ENCODE assay signal across 27 cellular contexts in genomic region chrX:129693343-129693742, GRCh38. TPM values are rescaled to one million over a fixed set of nuclear protein-coding genes. Genes with fewer than 3 reads are reported as not detected.
"Had no signal": no experiment of that assay in that cellular context is flagged by ENCODE, and none has a peak within 500 bp of the region (broad histone marks: within the 10 kb centered on the region; RNA-seq: fewer than 3 reads in every experiment).

No MANE protein-coding gene starts in this region.

- H3K27me3 Mint-ChIP-seq: activated CD4-positive, alpha-beta memory T cell treated with anti-CD3 and anti-CD28 coated beads, Interleukin-2, amount 10 ng/mL, durations not matched to agents 7 days and 5 days; activated CD4-positive, alpha-beta T cell treated with anti-CD3 and anti-CD28 coated beads, Interleukin-2, amount 10 ng/mL, durations not matched to agents 7 days and 5 days; activated naive CD4-positive, alpha-beta T cell treated with anti-CD3 and anti-CD28 coated beads, Interleukin-2, amount 50 U/mL, for 24 hours; activated naive CD8-positive, alpha-beta T cell treated with anti-CD3 and anti-CD28 coated beads, Interleukin-2, amount 50 U/mL, for 24 hours had no signal

- ATAC-seq: activated CD4-positive, CD25-positive, alpha-beta regulatory T cell treated with anti-CD3 and anti-CD28 coated beads, Interleukin-2, amount 50 U/mL, for 24 hours; activated naive CD8-positive, alpha-beta T cell treated with anti-CD3 and anti-CD28 coated beads, Interleukin-2, amount 50 U/mL, for 24 hours; left cardiac atrium had no signal

- H3K9me3 Mint-ChIP-seq: activated CD4-positive, alpha-beta memory T cell treated with anti-CD3 and anti-CD28 coated beads, Interleukin-2, amount 10 ng/mL, durations not matched to agents 7 days and 5 days; activated CD4-positive, alpha-beta T cell treated with anti-CD3 and anti-CD28 coated beads, Interleukin-2, amount 10 ng/mL, durations not matched to agents 7 days and 5 days; activated naive CD4-positive, alpha-beta T cell treated with anti-CD3 and anti-CD28 coated beads, Interleukin-2, amount 50 U/mL, for 24 hours; activated naive CD8-positive, alpha-beta T cell treated with anti-CD3 and anti-CD28 coated beads, Interleukin-2, amount 50 U/mL, for 24 hours; activated T-helper 2 cell treated with anti-CD3 and anti-CD28 coated beads, Interferon-gamma antibody, Interleukin-2, Interleukin-4, amounts not matched to agents 10 μg/mL and 5 μg/mL and 100 μg/mL, durations not matched to agents 14 hours and 24 hours and 36 hours; dendritic cell treated with granulocyte-macrophage colony-stimulating factor and Interleukin-4, amounts not matched to agents 40 ng/mL and 50 ng/mL, for 4 days had no signal

- H3K27ac Mint-ChIP-seq: activated CD4-positive, alpha-beta memory T cell treated with anti-CD3 and anti-CD28 coated beads, Interleukin-2, amount 10 ng/mL, durations not matched to agents 7 days and 5 days; activated CD4-positive, alpha-beta T cell treated with anti-CD3 and anti-CD28 coated beads, Interleukin-2, amount 10 ng/mL, durations not matched to agents 7 days and 5 days; activated naive CD4-positive, alpha-beta T cell treated with anti-CD3 and anti-CD28 coated beads, Interleukin-2, amount 50 U/mL, for 24 hours; activated naive CD8-positive, alpha-beta T cell treated with anti-CD3 and anti-CD28 coated beads, Interleukin-2, amount 50 U/mL, for 24 hours; activated T-helper 2 cell treated with anti-CD3 and anti-CD28 coated beads, Interferon-gamma antibody, Interleukin-2, Interleukin-4, amounts not matched to agents 10 μg/mL and 5 μg/mL and 100 μg/mL, durations not matched to agents 14 hours and 24 hours and 36 hours; dendritic cell treated with granulocyte-macrophage colony-stimulating factor and Interleukin-4, amounts not matched to agents 40 ng/mL and 50 ng/mL, for 4 days; nephron had no signal

- H3K4me1 ChIP-seq: prostate gland, suprapubic skin, tibial nerve had no signal

- H3K4me1 Mint-ChIP-seq: activated CD4-positive, alpha-beta memory T cell treated with anti-CD3 and anti-CD28 coated beads, Interleukin-2, amount 10 ng/mL, durations not matched to agents 7 days and 5 days; activated CD4-positive, alpha-beta T cell treated with anti-CD3 and anti-CD28 coated beads, Interleukin-2, amount 10 ng/mL, durations not matched to agents 7 days and 5 days; activated naive CD4-positive, alpha-beta T cell treated with anti-CD3 and anti-CD28 coated beads, Interleukin-2, amount 50 U/mL, for 24 hours; activated naive CD8-positive, alpha-beta T cell treated with anti-CD3 and anti-CD28 coated beads, Interleukin-2, amount 50 U/mL, for 24 hours had no signal

- H3K4me3 Mint-ChIP-seq: activated CD4-positive, alpha-beta memory T cell treated with anti-CD3 and anti-CD28 coated beads, Interleukin-2, amount 10 ng/mL, durations not matched to agents 7 days and 5 days; activated CD4-positive, alpha-beta T cell treated with anti-CD3 and anti-CD28 coated beads, Interleukin-2, amount 10 ng/mL, durations not matched to agents 7 days and 5 days; activated naive CD4-positive, alpha-beta T cell treated with anti-CD3 and anti-CD28 coated beads, Interleukin-2, amount 50 U/mL, for 24 hours; activated naive CD8-positive, alpha-beta T cell treated with anti-CD3 and anti-CD28 coated beads, Interleukin-2, amount 50 U/mL, for 24 hours; dendritic cell treated with granulocyte-macrophage colony-stimulating factor and Interleukin-4, amounts not matched to agents 40 ng/mL and 50 ng/mL, for 4 days; nephron had no signal

- H3K36me3 ChIP-seq: neutrophil, ovary, prostate gland, suprapubic skin, tibial nerve, WERI-Rb-1 had no signal

- DNase-seq: activated CD4-positive, alpha-beta memory T cell treated with anti-CD3 and anti-CD28 coated beads, Interleukin-2, amount 10 ng/mL, durations not matched to agents 7 days and 5 days; activated CD4-positive, alpha-beta T cell treated with anti-CD3 and anti-CD28 coated beads, Interleukin-2, amount 10 ng/mL, durations not matched to agents 7 days and 5 days; activated naive CD8-positive, alpha-beta T cell treated with anti-CD3 and anti-CD28 coated beads, Interleukin-2, amount 50 U/mL, for 24 hours; activated T-cell treated with anti-CD3 and anti-CD28 coated beads, Interleukin-2, amount 50 U/mL, for 48 hours; amygdala; caudate nucleus; effector CD4-positive, alpha-beta T cell; glutamatergic neuron; left cardiac atrium; ovary; retina; stimulated activated CD4-positive, alpha-beta T cell treated with anti-CD3 and anti-CD28 coated beads, Interleukin-15, amount 100 ng/mL, for 24 hours; stimulated activated CD4-positive, alpha-beta T cell treated with anti-CD3 and anti-CD28 coated beads, Interleukin-2, amount 100 ng/mL, for 24 hours; stimulated activated naive CD4-positive, alpha-beta T cell; WERI-Rb-1 had no signal

- H3K4me3 ChIP-seq: ovary, prostate gland, suprapubic skin, tibial nerve had no signal

- H3K36me3 Mint-ChIP-seq: activated naive CD4-positive, alpha-beta T cell treated with anti-CD3 and anti-CD28 coated beads, Interleukin-2, amount 50 U/mL, for 24 hours had no signal

- H3K9me3 ChIP-seq: neutrophil, ovary, prostate gland, suprapubic skin, tibial nerve had no signal

- H3K27ac ChIP-seq: neutrophil, ovary, prostate gland, suprapubic skin, tibial nerve, WERI-Rb-1 had no signal

- H3K27me3 ChIP-seq: neutrophil, ovary, suprapubic skin had no signal

RNA-seq across cellular contexts. Expression of gene XPNPEP2, which starts 45.4 kb away (rescaled TPM):
- total RNA-seq: chondrocyte, lung microvascular endothelial cell had no signal
- polyA plus RNA-seq: keratinocyte had no signal
